Comparison of ENCODE assay signal across 16 cellular contexts in genomic region chr17:2635675-2636074, GRCh38. TPM values are rescaled to one million over a fixed set of nuclear protein-coding genes. Genes with fewer than 3 reads are reported as not detected.
DNase-seq lines count a peak whose midpoint lies in the region; ATAC-seq and TF ChIP-seq lines count a peak whose summit lies in the region.
"Had no signal": no experiment of that assay in that cellular context is flagged by ENCODE, and none has a peak within 500 bp of the region (broad histone marks: within the 10 kb centered on the region; RNA-seq: fewer than 3 reads in every experiment).

No MANE protein-coding gene starts in this region.

- no peak overlapping the region for H2AK5ac ChIP-seq in neuronal stem cell (ENCODE audit: low read depth, low read length)

- H3K36me3 Mint-ChIP-seq in CD8-positive, alpha-beta T cell = peaks cover 47% of the 10 kb centered on the region
- peaks cover 0 to 11% (median 4%) of the 10 kb centered on the region in 3 donors for H3K36me3 Mint-ChIP-seq in immature natural killer cell

- POLR2A ChIA-PET in CD8-positive, alpha-beta T cell (lab: Charles Lee) = no interaction called here
- POLR2A ChIA-PET in RWPE1 (lab: Yijun Ruan, JAX; ENCODE audit: low non-redundant PET) = interaction anchor here (0.7 kb wide), 1 partner anchor 71 kb away, joined by 3 read pairs; no protein-coding TSS in a partner anchor

- no peaks in the 10 kb centered on the region for H3K9me3 ChIP-seq in CD8-positive, alpha-beta T cell (ENCODE audit: low read length)
- H3K9me3 ChIP-seq in gastrocnemius medialis (no peaks in the 10 kb centered on the region), neuronal stem cell (replicated peaks in 1 of 2; ENCODE audit: control insufficient read depth in 2 of 2, insufficient read depth in 1 of 2, low read depth in 1 of 2, low read length in 2 of 2) (no peaks in the 10 kb centered on the region)

- TF ChIP-seq POLR2A in gastrocnemius medialis (IDR thresholded peaks at IDR 0.05) = no peak

- intact Hi-C loops in CD8-positive, alpha-beta T cell (cut with DNase I, micrococcal nuclease) = no loop called here
- intact Hi-C loops in gastrocnemius medialis (cut with DNase I; ENCODE audit: low total_unique reads) = no loop called here

- peaks cover 63% of the 10 kb centered on the region for H3K4me1 Mint-ChIP-seq in CD8-positive, alpha-beta T cell (ENCODE audit: low read depth)
- H3K4me1 Mint-ChIP-seq in immature natural killer cell = peaks cover 67 to 82% of the 10 kb centered on the region in 2 donors

- no CpG with 5 or more reads among the region's 2 CpGs for WGBS in neuronal stem cell (ENCODE audit: extremely low coverage in 2 of 2, insufficient read length in 2 of 2, insufficient replicate concordance in 1 of 2), 2 donors

- peaks cover 8% of the 10 kb centered on the region for H3K36me3 ChIP-seq in CD8-positive, alpha-beta T cell (ENCODE audit: insufficient read depth, low read length)
- peaks cover 0 to 15% of the 10 kb centered on the region in 2 donors for H3K36me3 ChIP-seq in gastrocnemius medialis
- peaks cover 0 to 83% of the 10 kb centered on the region in 2 donors for H3K36me3 ChIP-seq in neuronal stem cell (replicated peaks in 1 of 2; ENCODE audit: control insufficient read depth in 2 of 2, insufficient read depth in 2 of 2, low read length in 2 of 2)

- no peak overlapping the region for H2AFZ ChIP-seq in neuronal stem cell (ENCODE audit: low read length)

- H3K4me3 Mint-ChIP-seq in CD8-positive, alpha-beta T cell = no peak overlapping the region
- H3K4me3 Mint-ChIP-seq in immature natural killer cell = no peak overlapping the region
- H3K4me3 Mint-ChIP-seq: CD8-positive, alpha-beta memory T cell had no signal

- no peak overlapping the region for H2BK15ac ChIP-seq in neuronal stem cell (ENCODE audit: low read length)

- no peak overlapping the region for H3K23ac ChIP-seq in neuronal stem cell (ENCODE audit: low read depth, low read length, poor library complexity)

- no peak overlapping the region for H2BK12ac ChIP-seq in neuronal stem cell (ENCODE audit: low read length)

- H3K4me2 ChIP-seq in neuronal stem cell (ENCODE audit: insufficient read depth, low read length, poor library complexity, severe bottlenecking) = no peak overlapping the region

- no peak overlapping the region for H3K4me3 ChIP-seq in CD8-positive, alpha-beta T cell (ENCODE audit: low read depth, low read length)
- H3K4me3 ChIP-seq in gastrocnemius medialis (no peak overlapping the region), neuronal stem cell (ENCODE audit: low read length in 2 of 2) (no peak overlapping the region)

- no peak overlapping the region for H4K8ac ChIP-seq in neuronal stem cell (ENCODE audit: low read depth, low read length)

- H3K18ac ChIP-seq in neuronal stem cell (ENCODE audit: low read length) = no peak overlapping the region

- H4K91ac ChIP-seq in neuronal stem cell (ENCODE audit: low read depth, low read length, poor library complexity) = no peak overlapping the region

- ATAC-seq in CD8-positive, alpha-beta T cell = no peak
- ATAC-seq in gastrocnemius medialis = peak; percentile 67 to 73
- ATAC-seq in HG03442 (IDR thresholded peaks at IDR 0.05; ENCODE audit: unreplicated experiment) = no peak
- no peak for ATAC-seq in GM18909 (IDR thresholded peaks at IDR 0.05; ENCODE audit: poor library complexity, unreplicated experiment)
- ATAC-seq: PC-3 had no signal

- H3K4ac ChIP-seq in neuronal stem cell (ENCODE audit: low read length) = no peak overlapping the region

- H2BK5ac ChIP-seq in neuronal stem cell (ENCODE audit: low read length) = no peak overlapping the region

- H3K27ac Mint-ChIP-seq in CD8-positive, alpha-beta T cell = peak overlapping the region; percentile 32
- H3K27ac Mint-ChIP-seq in immature natural killer cell = peak overlapping the region in 4 of 6 donors; percentile 17 to 78 (median 51)

- H3K27me3 Mint-ChIP-seq in CD8-positive, alpha-beta T cell (ENCODE audit: low read depth) = no peaks in the 10 kb centered on the region
- no peaks in the 10 kb centered on the region for H3K27me3 Mint-ChIP-seq in immature natural killer cell (ENCODE audit: low read depth in 3 of 3)
- H3K27me3 Mint-ChIP-seq: CD8-positive, alpha-beta memory T cell had no signal

- no peak overlapping the region for H3K14ac ChIP-seq in neuronal stem cell (ENCODE audit: low read length)

- no peak overlapping the region for H3K9ac ChIP-seq in neuronal stem cell (ENCODE audit: low read depth, low read length, poor library complexity)

- TF ChIP-seq CTCF in CD8-positive, alpha-beta T cell (IDR thresholded peaks at IDR 0.05) = no peak
- no peak for TF ChIP-seq CTCF in RWPE1 (conservative IDR thresholded peaks at IDR 0.05; ENCODE audit: low read depth)
- no peak for TF ChIP-seq CTCF in gastrocnemius medialis (IDR thresholded peaks at IDR 0.05 in 4 of 5, conservative IDR thresholded peaks at IDR 0.05 in 1 of 5)

- in situ Hi-C loops in gastrocnemius medialis (cut with MboI; ENCODE audit: low sequenced_read_pairs in 4 of 4) = no loop called here

- H3K79me1 ChIP-seq in neuronal stem cell (ENCODE audit: low read depth, low read length) = peaks cover 1% of the 10 kb centered on the region

- H2BK120ac ChIP-seq in neuronal stem cell (ENCODE audit: low read depth, low read length) = no peak overlapping the region

- H3K4me1 ChIP-seq in CD8-positive, alpha-beta T cell (ENCODE audit: insufficient read depth, low read length) = peaks cover 17% of the 10 kb centered on the region
- H3K4me1 ChIP-seq in gastrocnemius medialis = peaks cover 51 to 63% of the 10 kb centered on the region in 2 donors
- no peaks in the 10 kb centered on the region for H3K4me1 ChIP-seq in neuronal stem cell (ENCODE audit: control insufficient read depth in 2 of 2, insufficient read depth in 1 of 2, low read depth in 1 of 2, low read length in 2 of 2)

- no peaks in the 10 kb centered on the region for H3K9me3 Mint-ChIP-seq in CD8-positive, alpha-beta T cell
- no peaks in the 10 kb centered on the region for H3K9me3 Mint-ChIP-seq in immature natural killer cell
- H3K9me3 Mint-ChIP-seq: CD8-positive, alpha-beta memory T cell had no signal

- no peak for DNase-seq in CD8-positive, alpha-beta T cell
- DNase-seq in RWPE1 (ENCODE audit: low spot score) (no peak), immature natural killer cell (no peak), gastrocnemius medialis (peak; percentile 53 to 79), neuronal stem cell (ENCODE audit: low spot score) (no peak)
- DNase-seq: CD8-positive, alpha-beta memory T cell; DMS79 treated with DMSO at 0.1 percent for 48 hours; GOT3; NCI-H1048; NCI-H146; NCI-H2081 treated with DMSO at 0.1 percent for 48 hours; NCI-H510A treated with DMSO at 0.1 percent for 48 hours; NCI-H82; PC-3 had no signal

- H3K27ac ChIP-seq in CD8-positive, alpha-beta T cell (ENCODE audit: low read depth, low read length) = no peak overlapping the region
- H3K27ac ChIP-seq in RWPE1 (peak overlapping the region; percentile 86), gastrocnemius medialis (peak overlapping the region; percentile 79 to 93 (median 92)), neuronal stem cell (replicated peaks; ENCODE audit: low read length) (no peak overlapping the region)

- CTCF ChIA-PET in CD8-positive, alpha-beta T cell (lab: Charles Lee) = no interaction called here
- CTCF ChIA-PET in RWPE1 (lab: Yijun Ruan, JAX) = no interaction called here

- H3K27me3 ChIP-seq in CD8-positive, alpha-beta T cell (ENCODE audit: insufficient read depth, low read length) = no peaks in the 10 kb centered on the region
- H3K27me3 ChIP-seq in gastrocnemius medialis (no peaks in the 10 kb centered on the region), neuronal stem cell (ENCODE audit: control insufficient read depth in 3 of 3, insufficient read depth in 3 of 3, low read depth in 1 of 3, low read length in 3 of 3) (no peaks in the 10 kb centered on the region)

RNA-seq across cellular contexts. Expression of gene PAFAH1B1, which starts 42.2 kb away (rescaled TPM):
- total RNA-seq in CD8-positive, alpha-beta T cell = 100 to 1,000 TPM; 139 to 157 TPM
- 10 to 100 TPM in 1 of 3 donors, 1 to 10 TPM in 2; 6.5 to 14.0 (median 8.7) TPM for polyA plus RNA-seq in immature natural killer cell
- 100 to 1,000 TPM in 3 of 4 donors, 10 to 100 TPM in 1; 99.2 to 106 (median 105) TPM for total RNA-seq in gastrocnemius medialis
- polyA plus RNA-seq in neuronal stem cell (2013, experiment 1 of 2) = 73.5 TPM
- 72.8 TPM for polyA plus RNA-seq in neuronal stem cell (2013, experiment 2 of 2)

Comparison
In these comparisons a context has a peak if more than half of its experiments do, and no peak if none do; other contexts are left out.
1. ATAC-seq: peak in gastrocnemius medialis (2 of 2); none in CD8-positive, alpha-beta T cell (single experiment), HG03442 (single experiment) and GM18909 (single experiment).
2. DNase-seq: peak in gastrocnemius medialis (2 of 2); none in CD8-positive, alpha-beta T cell (0 of 7), RWPE1 (single experiment), immature natural killer cell (0 of 3) and neuronal stem cell (single experiment).
3. H3K27ac ChIP-seq: peak in RWPE1 (single experiment) and gastrocnemius medialis (4 of 4); none in CD8-positive, alpha-beta T cell (single experiment) and neuronal stem cell (single experiment).